Comparison of ENCODE assay signal across 8 cellular contexts in the genomic region with DNA sequence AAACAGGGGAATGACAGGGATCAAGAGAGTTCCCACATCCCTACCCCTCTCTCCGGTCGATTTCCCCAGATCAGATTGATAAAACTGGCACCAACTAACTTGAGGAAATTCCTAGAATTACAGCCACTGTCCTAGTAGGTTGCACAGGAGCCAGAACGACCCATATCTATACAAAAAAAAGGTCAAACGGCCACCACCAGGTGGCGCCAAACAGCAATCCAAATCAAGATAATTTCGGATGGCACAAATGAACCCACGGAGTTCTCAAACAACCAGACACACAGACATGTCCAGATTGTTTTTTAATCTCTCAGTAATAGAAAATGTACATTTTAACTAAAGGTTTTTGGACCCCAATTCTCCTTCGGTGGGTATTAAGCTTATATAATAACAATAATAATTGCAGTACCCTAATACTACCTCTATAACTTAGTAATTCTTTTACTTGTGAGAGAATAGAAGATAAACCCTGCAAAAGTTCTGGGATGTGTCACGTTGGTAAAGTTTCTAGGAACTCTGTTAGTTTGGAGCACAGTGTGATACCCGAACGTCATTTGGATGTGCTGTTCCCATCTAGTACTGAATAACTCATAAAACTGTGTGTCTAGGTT.
DNase-seq lines count a peak whose midpoint lies in the region; ATAC-seq and TF ChIP-seq lines count a peak whose summit lies in the region.

No MANE protein-coding gene starts in this region.

- H3K4me2 ChIP-seq in HCT116 (ENCODE audit: low read length): no peak overlapping the region

- no peak overlapping the region for H3K4me3 Mint-ChIP-seq in chondrocyte (ENCODE audit: unreplicated experiment)

- H3K4me1 Mint-ChIP-seq in chondrocyte (ENCODE audit: low read depth): no peaks in the 10 kb centered on the region

- H3K4me3 ChIP-seq in HCT116 (replicated peaks in 1 of 2; ENCODE audit: low read depth in 1 of 2, low read length in 2 of 2) (no peak overlapping the region), WERI-Rb-1 (ENCODE audit: low read depth, low read length) (no peak overlapping the region), right lobe of liver (no peak overlapping the region)

- no peaks in the 10 kb centered on the region for H3K36me3 ChIP-seq in HCT116 (ENCODE audit: control insufficient read depth in 1 of 2, insufficient read depth in 2 of 2, low read length in 2 of 2)
- H3K36me3 ChIP-seq in WERI-Rb-1: no peaks in the 10 kb centered on the region
- no peaks in the 10 kb centered on the region for H3K36me3 ChIP-seq in right lobe of liver

- H3K27me3 Mint-ChIP-seq in chondrocyte (ENCODE audit: low read depth): peaks cover 32% of the 10 kb centered on the region

- RAD21 ChIA-PET in HCT116 (lab: Charles Lee; ENCODE audit: low non-redundant PET in 1 of 2, low total read pairs in 2 of 2, uncharacterized antibody in 2 of 2, unreplicated experiment in 2 of 2): no interaction called here

- peak; percentile 84 for TF ChIP-seq RAD21 in HCT116 (IDR thresholded peaks at IDR 0.05; ENCODE audit: low read depth)

- TF ChIP-seq CTCF in HCT116 (IDR thresholded peaks at IDR 0.05 in 2 of 3, conservative IDR thresholded peaks at IDR 0.05 in 1 of 3; ENCODE audit: borderline replicate concordance in 1 of 3, insufficient read depth in 1 of 3, low read depth in 2 of 3, low read length in 2 of 3) (peak; percentile 60 to 87 (median 65); a peak in 5 of 6 replicates), WERI-Rb-1 (IDR thresholded peaks at IDR 0.05; ENCODE audit: low read depth, low read length) (peak; percentile 68), chondrocyte (IDR thresholded peaks at IDR 0.05) (peak; percentile 97), right lobe of liver (IDR thresholded peaks at IDR 0.05) (peak; percentile 78 to 83 (median 82))

- no peak overlapping the region for H3K9ac ChIP-seq in HCT116 (ENCODE audit: low read length)

- no peak overlapping the region for H3K27ac Mint-ChIP-seq in chondrocyte (ENCODE audit: unreplicated experiment)

- H3K27ac ChIP-seq in HCT116 (ENCODE audit: low read depth, low read length): no peak overlapping the region
- H3K27ac ChIP-seq in WERI-Rb-1: no peak overlapping the region
- H3K27ac ChIP-seq in right lobe of liver: no peak overlapping the region

- peak overlapping the region; percentile 92 for H2AFZ ChIP-seq in HCT116 (ENCODE audit: low read depth, low read length, poor library complexity, severe bottlenecking)

- ATAC-seq in HCT116 (peak; percentile 94), right lobe of liver (peak; percentile 73 to 87 (median 82))

- H3K79me2 ChIP-seq in HCT116 (ENCODE audit: insufficient read depth, low read length): no peaks in the 10 kb centered on the region

- H3K9me3 ChIP-seq in HCT116 (ENCODE audit: control insufficient read depth in 1 of 2, insufficient read depth in 1 of 2, low read depth in 1 of 2, low read length in 2 of 2) (no peaks in the 10 kb centered on the region), WERI-Rb-1 (ENCODE audit: severe bottlenecking) (no peaks in the 10 kb centered on the region), right lobe of liver (no peaks in the 10 kb centered on the region)

- H3K9me3 Mint-ChIP-seq in chondrocyte (ENCODE audit: low read depth): no peaks in the 10 kb centered on the region

- H4K20me1 ChIP-seq in HCT116 (ENCODE audit: insufficient read depth): no peaks in the 10 kb centered on the region

- H3K36me3 Mint-ChIP-seq in chondrocyte (ENCODE audit: low read depth): no peaks in the 10 kb centered on the region

- no peaks in the 10 kb centered on the region for H3K27me3 ChIP-seq in HCT116 (ENCODE audit: insufficient read depth, low read length)
- H3K27me3 ChIP-seq in WERI-Rb-1 (ENCODE audit: insufficient read depth, low read depth, severe bottlenecking): no peaks in the 10 kb centered on the region
- H3K27me3 ChIP-seq in right lobe of liver: no peaks in the 10 kb centered on the region

- H3K4me1 ChIP-seq in HCT116 (ENCODE audit: control insufficient read depth in 1 of 2, insufficient read depth in 2 of 2, low read length in 2 of 2) (no peaks in the 10 kb centered on the region; a peak in 1 of 4 replicates), right lobe of liver (peaks cover 0 to 3% (median 0%) of the 10 kb centered on the region in 4 donors)

- POLR2A ChIA-PET in HCT116 (lab: Charles Lee): no interaction called here

- WGBS in right lobe of liver (ENCODE audit: insufficient coverage, low coverage, low lambda C conversion rate, missing lambda C conversion rate): 5% methylated on average over 9 of the region's 11 CpGs

- CTCF ChIA-PET in HCT116 (lab: Charles Lee): interaction anchor here (1.4 kb wide), 1 partner anchor 269 kb away, joined by 3 read pairs; no protein-coding TSS in a partner anchor

- no peaks in the 10 kb centered on the region for H3K9me2 ChIP-seq in HCT116 (ENCODE audit: insufficient read depth)

- intact Hi-C loops in HCT116 (cut with micrococcal nuclease) (loop anchor here (1.0 to 5.0 kb wide), 4 partner anchors 269 to 1131 kb away; no protein-coding TSS in a partner anchor), right lobe of liver (cut with DNase I) (no loop called here)

- TF ChIP-seq POLR2A in HCT116 (IDR thresholded peaks at IDR 0.05; ENCODE audit: borderline replicate concordance, extremely low read depth, insufficient read depth, insufficient read length) (no peak), right lobe of liver (IDR thresholded peaks at IDR 0.05) (no peak)

- BruUV-seq in HCT116 (replicated peaks; lab: Mats Ljungman, UMichigan): no TSS peak

- peak; percentile 34 for DNase-seq in NCI-H2029 treated with DMSO at 0.1 percent for 48 hours (lab: John Stamatoyannopoulos, UW)
- no peak for DNase-seq in NCI-H2029 (lab: John Stamatoyannopoulos, UW)
- peak; percentile 66 for DNase-seq in HCT116 (ENCODE audit: low read depth, low spot score)
- DNase-seq in NCI-H1105 (lab: John Stamatoyannopoulos, UW): peak; percentile 26
- peak; percentile 72 for DNase-seq in WERI-Rb-1
- DNase-seq in chondrocyte (ENCODE audit: low spot score): no peak
- peak; percentile 64 to 76 (median 67) for DNase-seq in right lobe of liver
- DNase-seq in stimulated activated CD4-positive, alpha-beta T cell treated with anti-CD3 and anti-CD28 coated beads, TNF-alpha, amount 100 ng/mL, for 4 hours (ENCODE audit: low read depth in 3 of 3): peak; percentile 9 to 17 (median 13)

TF ChIP-seq in HCT116, 20 proteins besides CTCF, POLR2A, EP300 and RAD21:
- peak; percentile 46; the same call in 1 of the 2 replicates for TF ChIP-seq CBX3 (IDR thresholded peaks at IDR 0.05; ENCODE audit: low read depth)
- TF ChIP-seq, protein P1, sequence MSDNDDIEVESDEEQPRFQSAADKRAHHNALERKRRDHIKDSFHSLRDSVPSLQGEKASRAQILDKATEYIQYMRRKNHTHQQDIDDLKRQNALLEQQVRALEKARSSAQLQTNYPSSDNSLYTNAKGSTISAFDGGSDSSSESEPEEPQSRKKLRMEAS (IDR thresholded peaks at IDR 0.05): no peak

Comparison
In these comparisons a context has a peak if more than half of its experiments do, and no peak if none do; other contexts are left out.
1. DNase-seq: peak in NCI-H2029 treated with DMSO at 0.1 percent for 48 hours (single experiment), HCT116 (single experiment), NCI-H1105 (single experiment), WERI-Rb-1 (single experiment), right lobe of liver (3 of 3) and stimulated activated CD4-positive, alpha-beta T cell treated with anti-CD3 and anti-CD28 coated beads, TNF-alpha, amount 100 ng/mL, for 4 hours (3 of 3); none in NCI-H2029 (single experiment) and chondrocyte (single experiment).
2. Peak in every context shown above with its lines, with median percentiles within 50 percentile points of each other: CTCF ChIP-seq.